3 cellular contexts compared by ENCODE assay signal in the genomic region with DNA sequence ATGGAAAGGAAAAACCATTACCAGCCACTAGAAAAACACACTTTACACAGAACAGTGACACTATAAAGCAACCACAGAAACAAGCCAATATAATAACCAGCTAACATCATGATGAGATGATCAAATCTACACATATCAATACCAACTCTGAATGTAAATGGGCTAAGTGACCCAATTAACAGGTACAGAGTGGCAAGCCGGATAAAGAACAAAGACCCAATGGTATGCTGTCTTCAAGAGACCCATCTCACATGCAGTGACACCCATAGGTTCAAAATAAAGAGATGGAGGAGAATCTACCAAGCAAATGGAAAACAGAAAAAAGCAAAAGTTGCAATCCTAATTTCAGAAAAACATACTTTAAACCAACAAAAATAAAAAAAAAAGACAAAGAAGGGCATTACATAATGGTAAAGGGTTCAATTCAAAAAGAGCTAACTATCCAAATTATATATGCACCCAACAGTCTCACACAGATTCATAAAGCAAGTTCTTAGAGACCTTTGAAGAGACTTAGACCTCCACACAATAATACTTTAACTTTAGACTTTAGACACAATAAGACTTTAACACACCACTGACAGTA.
"Had no signal": no experiment of that assay in that cellular context is flagged by ENCODE, and none has a peak within 500 bp of the region (broad histone marks: within the 10 kb centered on the region; RNA-seq: fewer than 3 reads in every experiment).

No MANE protein-coding gene starts in this region.

- ATAC-seq: GM12878 had no signal

- H3K4me3 ChIP-seq: GM12878 had no signal

- DNase-seq: GDM1, GF-D8 had no signal
